In genomic region chr9:127954831-127955293, GRCh38 we compare ENCODE assay signal across 8 cellular contexts. TPM values are rescaled to one million over a fixed set of nuclear protein-coding genes. Genes with fewer than 3 reads are reported as not detected.
DNase-seq lines count a peak whose midpoint lies in the region; ATAC-seq and TF ChIP-seq lines count a peak whose summit lies in the region.

No MANE protein-coding gene starts in this region.

- H3K27me3 ChIP-seq in CD4-positive, alpha-beta memory T cell (ENCODE audit: insufficient read depth, low read length) = no peaks in the 10 kb centered on the region
- H3K27me3 ChIP-seq in RWPE2 (ENCODE audit: insufficient read depth, poor library complexity, severe bottlenecking) = no peaks in the 10 kb centered on the region

- H3K9me3 Mint-ChIP-seq in CD4-positive, alpha-beta memory T cell = no peaks in the 10 kb centered on the region

- peak overlapping the region in 1 of 2 donors; percentile 2 for H3K4me3 ChIP-seq in CD4-positive, alpha-beta memory T cell (ENCODE audit: low read length in 2 of 2)
- H3K4me3 ChIP-seq in RWPE2 (ENCODE audit: severe bottlenecking) = no peak overlapping the region

- H3K27me3 Mint-ChIP-seq in CD4-positive, alpha-beta memory T cell = no peaks in the 10 kb centered on the region

- CTCF ChIA-PET in CD4-positive, alpha-beta memory T cell (lab: Charles Lee; ENCODE audit: partially characterized antibody) = interaction anchor here (0.7 to 13.9 kb wide), 25 partner anchors 9 to 162 kb away, joined by 3 to 300 read pairs (median 6); partner anchors contain the start of genes DPM2, EEIG1, PIP5KL1 and SLC25A25

- ATAC-seq in RWPE2 (ENCODE audit: low read depth) (peak; percentile 6; the same call in 1 of the 3 replicates), GM19467 (IDR thresholded peaks at IDR 0.05; ENCODE audit: unreplicated experiment) (no peak)

- peak overlapping the region; percentile 57 for H3K27ac ChIP-seq in CD4-positive, alpha-beta memory T cell (ENCODE audit: low read depth, low read length)
- H3K27ac ChIP-seq in RWPE2 (ENCODE audit: poor library complexity, severe bottlenecking) (no peak overlapping the region), epithelial cell of prostate (peak overlapping the region; percentile 77)

- POLR2A ChIA-PET in CD4-positive, alpha-beta memory T cell (lab: Charles Lee; ENCODE audit: partially characterized antibody) = interaction anchor here (0.9 to 36.2 kb wide), 11 partner anchors 9 to 138 kb away, joined by 3 to 1317 read pairs (median 6); partner anchors contain the start of genes EEIG1, NAIF1 and SLC25A25

- no peak for TF ChIP-seq CTCF in RWPE2 (IDR thresholded peaks at IDR 0.05; ENCODE audit: poor library complexity, severe bottlenecking)

- H3K4me3 Mint-ChIP-seq in CD4-positive, alpha-beta memory T cell = peak overlapping the region; percentile 43 to 80 (median 66)

- H3K36me3 ChIP-seq in CD4-positive, alpha-beta memory T cell (ENCODE audit: insufficient read depth, low read length) = peaks cover 24% of the 10 kb centered on the region
- H3K36me3 ChIP-seq in RWPE2 (ENCODE audit: low read depth) = no peaks in the 10 kb centered on the region

- peaks cover 46 to 92% (median 75%) of the 10 kb centered on the region in 4 donors for H3K4me1 Mint-ChIP-seq in CD4-positive, alpha-beta memory T cell

- peak overlapping the region; percentile 86 to 97 (median 93) for H3K27ac Mint-ChIP-seq in CD4-positive, alpha-beta memory T cell

- H3K4me1 ChIP-seq in CD4-positive, alpha-beta memory T cell (ENCODE audit: insufficient read depth, low read length) = peaks cover 97% of the 10 kb centered on the region
- H3K4me1 ChIP-seq in RWPE2 (ENCODE audit: insufficient read depth, poor library complexity, severe bottlenecking) = peaks cover 12% of the 10 kb centered on the region

- intact Hi-C loops in CD4-positive, alpha-beta memory T cell (cut with micrococcal nuclease) = loop anchor here (1.0 to 5.0 kb wide), 4 partner anchors 15 to 127 kb away; no protein-coding TSS in a partner anchor
- intact Hi-C loops in posterior cingulate gyrus (cut with DNase I) = no loop called here

- H3K36me3 Mint-ChIP-seq in CD4-positive, alpha-beta memory T cell = peaks cover 10 to 46% of the 10 kb centered on the region in 2 donors

- H3K9me3 ChIP-seq in CD4-positive, alpha-beta memory T cell (ENCODE audit: control insufficient read depth in 1 of 2, low read length in 2 of 2) = no peaks in the 10 kb centered on the region
- no peaks in the 10 kb centered on the region for H3K9me3 ChIP-seq in RWPE2 (ENCODE audit: severe bottlenecking)

- peak in 1 of 5 donors; percentile 40 for DNase-seq in CD4-positive, alpha-beta memory T cell
- no peak for DNase-seq in RWPE2 (ENCODE audit: low spot score)
- DNase-seq in epithelial cell of prostate (ENCODE audit: low read depth, low spot score) = no peak
- peak; percentile 65 to 97 (median 81) for DNase-seq in posterior cingulate gyrus
- no peak for DNase-seq in effector CD8-positive, alpha-beta T cell (lab: John Stamatoyannopoulos, UW)
- DNase-seq in NCI-H226 = no peak
- no peak for DNase-seq in NOMO-1 (lab: John Stamatoyannopoulos, UW; ENCODE audit: unreplicated experiment in 2 of 2)

RNA-seq across cellular contexts. Expression of gene DPM2, which starts 17.2 kb away (rescaled TPM):
- total RNA-seq in CD4-positive, alpha-beta memory T cell = 10 to 100 TPM; 37.0 to 39.7 TPM
- 10 to 100 TPM; 41.0 to 43.1 TPM for polyA plus RNA-seq in CD4-positive, alpha-beta memory T cell

RNA-seq across cellular contexts. Expression of gene PIP5KL1, which starts 24.3 kb away (rescaled TPM):
- 1 to 10 TPM in 1 of 2 experiments, under 1 TPM in 1; 0.72 to 1.8 TPM for total RNA-seq in CD4-positive, alpha-beta memory T cell
- under 1 TPM; 0.26 to 0.79 TPM for polyA plus RNA-seq in CD4-positive, alpha-beta memory T cell

RNA-seq across cellular contexts. Expression of gene EEIG1, which starts 25.9 kb away (rescaled TPM):
- 100 to 1,000 TPM; 516 to 550 TPM for total RNA-seq in CD4-positive, alpha-beta memory T cell
- polyA plus RNA-seq in CD4-positive, alpha-beta memory T cell = 100 to 1,000 TPM in 1 of 2 donors, 10 to 100 TPM in 1; 95.4 to 205 TPM

RNA-seq across cellular contexts. Expression of gene ST6GALNAC4, which starts 38.0 kb away (rescaled TPM):
- total RNA-seq in CD4-positive, alpha-beta memory T cell = 10 to 100 TPM; 35.7 to 38.1 TPM
- polyA plus RNA-seq in CD4-positive, alpha-beta memory T cell = 10 to 100 TPM; 10.2 to 18.5 TPM

RNA-seq across cellular contexts. Expression of gene ST6GALNAC6, which starts 55.5 kb away (rescaled TPM):
- 100 to 1,000 TPM; 125 to 127 TPM for total RNA-seq in CD4-positive, alpha-beta memory T cell
- 10 to 100 TPM; 45.2 to 45.6 TPM for polyA plus RNA-seq in CD4-positive, alpha-beta memory T cell

Comparison
In these comparisons a context has a peak if more than half of its experiments do, and no peak if none do; other contexts are left out.
1. DNase-seq: peak in posterior cingulate gyrus (10 of 10); none in RWPE2 (single experiment), epithelial cell of prostate (single experiment), effector CD8-positive, alpha-beta T cell (single experiment), NCI-H226 (single experiment) and NOMO-1 (0 of 2).